ENCODE assay signal across 22 cellular contexts in genomic region chr3:25142609-25143355, GRCh38.
"Had no signal": no experiment of that assay in that cellular context is flagged by ENCODE, and none has a peak within 500 bp of the region (broad histone marks: within the 10 kb centered on the region; RNA-seq: fewer than 3 reads in every experiment).

No MANE protein-coding gene starts in this region.

- H3K27ac Mint-ChIP-seq: effector memory CD8-positive, alpha-beta T cell; naive thymus-derived CD4-positive, alpha-beta T cell; nephron; neural progenitor cell; type B pancreatic cell had no signal

- H3K4me1 Mint-ChIP-seq: naive thymus-derived CD4-positive, alpha-beta T cell; nephron; neural progenitor cell had no signal

- H3K9me3 ChIP-seq: prostate gland, thyroid gland had no signal

- H3K4me3 ChIP-seq: coronary artery, left lung, neural progenitor cell, prostate gland, right atrium auricular region, smooth muscle cell, stomach, thyroid gland had no signal

- H3K4me2 ChIP-seq: neural progenitor cell, smooth muscle cell had no signal

- H3K27me3 ChIP-seq: left lung, neural progenitor cell, right atrium auricular region, stomach, thyroid gland had no signal

- H3K4me1 ChIP-seq: left lung, prostate gland, right atrium auricular region, stomach, thyroid gland had no signal

- H3K36me3 ChIP-seq: left lung, neural progenitor cell, prostate gland, right atrium auricular region, stomach, thyroid gland had no signal

- H3K27me3 Mint-ChIP-seq: effector memory CD8-positive, alpha-beta T cell; naive thymus-derived CD4-positive, alpha-beta T cell had no signal

- H2AFZ ChIP-seq: neural progenitor cell had no signal

- H3K4me3 Mint-ChIP-seq: effector memory CD8-positive, alpha-beta T cell; naive thymus-derived CD4-positive, alpha-beta T cell; nephron; neural progenitor cell; type B pancreatic cell had no signal

- H3K27ac ChIP-seq: coronary artery, left lung, neural progenitor cell, prostate gland, right atrium auricular region, stomach, thyroid gland had no signal

- H3K9ac ChIP-seq: neural progenitor cell had no signal

- H3K36me3 Mint-ChIP-seq: naive thymus-derived CD4-positive, alpha-beta T cell had no signal

- DNase-seq: effector memory CD8-positive, alpha-beta T cell; hypothalamus; left cardiac atrium; left lung; mesenchymal stem cell; midbrain; naive thymus-derived CD4-positive, alpha-beta T cell; stimulated activated CD4-positive, alpha-beta T cell treated with anti-CD3 and anti-CD28 coated beads, Interleukin-12 subunit alpha, Interleukin-12 subunit beta, amount 100 ng/mL, for 4 hours; stimulated activated CD4-positive, alpha-beta T cell treated with anti-CD3 and anti-CD28 coated beads, Interleukin-1b, Interleukin-23, amount 100 ng/mL, for 48 hours; stimulated activated CD4-positive, alpha-beta T cell treated with anti-CD3 and anti-CD28 coated beads, Interleukin-4, amount 100 ng/mL, for 1 hour; stimulated activated CD8-positive, alpha-beta memory T cell treated with anti-CD3 and anti-CD28 coated beads, Interleukin-4, amount 100 ng/mL, for 48 hours; stimulated activated naive CD4-positive, alpha-beta T cell; stomach; thyroid gland had no signal

- ATAC-seq: effector memory CD8-positive, alpha-beta T cell; left cardiac atrium; left lung; naive thymus-derived CD4-positive, alpha-beta T cell; sciatic nerve had no signal
